ENCODE assay signal across 7 cellular contexts in genomic region chr7:36048141-36048901, GRCh38.
A peak's percentile ranks its signal among the peaks of the same experiment; 100 is the strongest.
DNase-seq lines count a peak whose midpoint lies in the region; ATAC-seq, FAIRE-seq and TF ChIP-seq lines count a peak whose summit lies in the region.

No MANE protein-coding gene starts in this region.

- peak overlapping the region in 2 of 12 donors; percentile 5 to 13 for H3K4me3 ChIP-seq in heart left ventricle
- no peak overlapping the region for H3K4me3 ChIP-seq in suprapubic skin

- peaks cover 0 to 2% (median 0%) of the 10 kb centered on the region in 9 donors for H3K9me3 Mint-ChIP-seq in naive thymus-derived CD8-positive, alpha-beta T cell

- FAIRE-seq in HTR-8/SVneo (lab: Jason Lieb, UNC): no peak

- no peaks in the 10 kb centered on the region for H3K36me3 Mint-ChIP-seq in naive thymus-derived CD8-positive, alpha-beta T cell

- H3K4me1 Mint-ChIP-seq in naive thymus-derived CD8-positive, alpha-beta T cell: no peaks in the 10 kb centered on the region

- TF ChIP-seq POLR2A in heart left ventricle (IDR thresholded peaks at IDR 0.05): no peak
- TF ChIP-seq POLR2A in suprapubic skin (IDR thresholded peaks at IDR 0.05): no peak

- TF ChIP-seq EP300 in suprapubic skin (IDR thresholded peaks at IDR 0.05): no peak

- H3K9me3 ChIP-seq in heart left ventricle (no peaks in the 10 kb centered on the region), suprapubic skin (no peaks in the 10 kb centered on the region)

- peak; percentile 77 to 87 (median 84) for ATAC-seq in heart left ventricle
- ATAC-seq in naive thymus-derived CD8-positive, alpha-beta T cell: no peak
- ATAC-seq in GM21528 (IDR thresholded peaks at IDR 0.05; ENCODE audit: low FRiP score, unreplicated experiment): no peak

- no peak overlapping the region for H3K27ac Mint-ChIP-seq in naive thymus-derived CD8-positive, alpha-beta T cell

- H3K27me3 ChIP-seq in heart left ventricle (no peaks in the 10 kb centered on the region), suprapubic skin (no peaks in the 10 kb centered on the region)

- POLR2A ChIA-PET in naive thymus-derived CD8-positive, alpha-beta T cell (lab: Charles Lee): no interaction called here

- H3K36me3 ChIP-seq in heart left ventricle: no peaks in the 10 kb centered on the region
- no peaks in the 10 kb centered on the region for H3K36me3 ChIP-seq in suprapubic skin

- peaks cover 0 to 2% (median 0%) of the 10 kb centered on the region in 5 donors for H3K27me3 Mint-ChIP-seq in naive thymus-derived CD8-positive, alpha-beta T cell

- no peak for TF ChIP-seq CTCF in heart left ventricle (IDR thresholded peaks at IDR 0.05)
- no peak for TF ChIP-seq CTCF in suprapubic skin (IDR thresholded peaks at IDR 0.05)

- H3K4me3 Mint-ChIP-seq in naive thymus-derived CD8-positive, alpha-beta T cell: no peak overlapping the region

- peaks cover 2 to 61% (median 39%) of the 10 kb centered on the region in 12 donors for H3K4me1 ChIP-seq in heart left ventricle
- H3K4me1 ChIP-seq in suprapubic skin: peaks cover 47% of the 10 kb centered on the region

- H3K27ac ChIP-seq in heart left ventricle (peak overlapping the region in 11 of 12 donors; percentile 3 to 83 (median 63)), suprapubic skin (peak overlapping the region; percentile 31)

- intact Hi-C loops in heart left ventricle (cut with DNase I): loop anchor here in 2 of 10 donors (5.0 kb wide), 2 partner anchors 69 to 79 kb away; no protein-coding TSS in a partner anchor

- 23 to 36% (median 32%) methylated on average over 5 of the region's 5 CpGs for WGBS in heart left ventricle, 4 donors
- WGBS in suprapubic skin: 9% methylated on average over 5 of the region's 5 CpGs

- peak; percentile 69 for DNase-seq in HTR-8/SVneo (ENCODE audit: insufficient read length, low spot score)
- DNase-seq in SKM-1 treated with dmso at 0.1 percent for 144 hours (lab: John Stamatoyannopoulos, UW; ENCODE audit: unreplicated experiment): peak; percentile 38
- peak in 1 of 5 donors; percentile 35 for DNase-seq in heart left ventricle
- no peak for DNase-seq in suprapubic skin (ENCODE audit: low spot score in 2 of 2)
- no peak for DNase-seq in naive thymus-derived CD8-positive, alpha-beta T cell
- no peak for DNase-seq in SHP77 (lab: John Stamatoyannopoulos, UW)

Comparison
In these comparisons a context has a peak if more than half of its experiments do, and no peak if none do; other contexts are left out.
1. DNase-seq: peak in HTR-8/SVneo (single experiment) and SKM-1 treated with dmso at 0.1 percent for 144 hours (single experiment); none in suprapubic skin (0 of 2), naive thymus-derived CD8-positive, alpha-beta T cell (0 of 10) and SHP77 (0 of 2).
2. ATAC-seq: peak in heart left ventricle (4 of 4); none in naive thymus-derived CD8-positive, alpha-beta T cell (0 of 2) and GM21528 (single experiment).